8 cellular contexts compared by ENCODE assay signal in genomic region chr7:24981544-24981951, GRCh38. TPM values are rescaled to one million over a fixed set of nuclear protein-coding genes. Genes with fewer than 3 reads are reported as not detected.
DNase-seq lines count a peak whose midpoint lies in the region; ATAC-seq and TF ChIP-seq lines count a peak whose summit lies in the region.

No MANE protein-coding gene starts in this region.

- H3K4me3 Mint-ChIP-seq in activated CD8-positive, alpha-beta memory T cell treated with anti-CD3 and anti-CD28 coated beads, Interleukin-2, amount 10 ng/mL, durations not matched to agents 7 days and 5 days, result peak overlapping the region; percentile 98

- TF ChIP-seq CTCF in GM12864 (IDR thresholded peaks at IDR 0.05; ENCODE audit: low read depth, low read length, missing control alignments), result no peak

- ATAC-seq in activated CD8-positive, alpha-beta memory T cell treated with anti-CD3 and anti-CD28 coated beads, Interleukin-2, amount 10 ng/mL, durations not matched to agents 7 days and 5 days, result no peak

- no peaks in the 10 kb centered on the region for H3K9me3 Mint-ChIP-seq in activated CD8-positive, alpha-beta memory T cell treated with anti-CD3 and anti-CD28 coated beads, Interleukin-2, amount 10 ng/mL, durations not matched to agents 7 days and 5 days (ENCODE audit: low read depth)

- DNase-seq in GM12864 (ENCODE audit: low read depth) (no peak), NCI-H146 treated with DMSO at 0.1 percent for 48 hours (lab: John Stamatoyannopoulos, UW; ENCODE audit: unreplicated experiment) (peak; percentile 40), epithelial cell of prostate (ENCODE audit: low read depth, low spot score) (no peak), midbrain (lab: John Stamatoyannopoulos, UW) (peak; percentile 31), SW 1271 (lab: John Stamatoyannopoulos, UW) (no peak), RKO (ENCODE audit: low spot score) (no peak)
- peak; percentile 62 for DNase-seq in activated CD8-positive, alpha-beta memory T cell treated with anti-CD3 and anti-CD28 coated beads, Interleukin-2, amount 10 ng/mL, durations not matched to agents 7 days and 5 days
- peak; percentile 74 for DNase-seq in stimulated activated CD8-positive, alpha-beta memory T cell treated with anti-CD3 and anti-CD28 coated beads, Interleukin-4, amount 100 ng/mL, for 48 hours

- peaks cover 15% of the 10 kb centered on the region for H3K36me3 Mint-ChIP-seq in activated CD8-positive, alpha-beta memory T cell treated with anti-CD3 and anti-CD28 coated beads, Interleukin-2, amount 10 ng/mL, durations not matched to agents 7 days and 5 days

- H3K4me1 Mint-ChIP-seq in activated CD8-positive, alpha-beta memory T cell treated with anti-CD3 and anti-CD28 coated beads, Interleukin-2, amount 10 ng/mL, durations not matched to agents 7 days and 5 days, result peaks cover 35% of the 10 kb centered on the region

- peak overlapping the region; percentile 90 for H3K27ac ChIP-seq in epithelial cell of prostate

- CTCF ChIA-PET in activated CD8-positive, alpha-beta memory T cell treated with anti-CD3 and anti-CD28 coated beads, Interleukin-2, amount 10 ng/mL, durations not matched to agents 7 days and 5 days (lab: Charles Lee), result interaction anchor here (0.9 to 9.1 kb wide), 22 partner anchors 9 to 169 kb away, joined by 3 to 90 read pairs (median 6); no protein-coding TSS in a partner anchor

- H3K4me3 ChIP-seq in GM12864 (ENCODE audit: low read depth, low read length), result peak overlapping the region; percentile 81

- H3K27ac Mint-ChIP-seq in activated CD8-positive, alpha-beta memory T cell treated with anti-CD3 and anti-CD28 coated beads, Interleukin-2, amount 10 ng/mL, durations not matched to agents 7 days and 5 days, result peak overlapping the region; percentile 66

- peaks cover 6% of the 10 kb centered on the region for H3K27me3 Mint-ChIP-seq in activated CD8-positive, alpha-beta memory T cell treated with anti-CD3 and anti-CD28 coated beads, Interleukin-2, amount 10 ng/mL, durations not matched to agents 7 days and 5 days

RNA-seq across cellular contexts. Expression of gene OSBPL3, which starts 1.6 kb away (rescaled TPM):
- total RNA-seq in activated CD8-positive, alpha-beta memory T cell treated with anti-CD3 and anti-CD28 coated beads, Interleukin-2, amount 10 ng/mL, durations not matched to agents 7 days and 5 days, result 100 to 1,000 TPM in 1 of 2 experiments, 10 to 100 TPM in 1; 98.3 to 133 TPM

Comparison
In these comparisons a context has a peak if more than half of its experiments do, and no peak if none do; other contexts are left out.
1. DNase-seq: peak in NCI-H146 treated with DMSO at 0.1 percent for 48 hours (single experiment), activated CD8-positive, alpha-beta memory T cell treated with anti-CD3 and anti-CD28 coated beads, Interleukin-2, amount 10 ng/mL, durations not matched to agents 7 days and 5 days (single experiment), midbrain (single experiment) and stimulated activated CD8-positive, alpha-beta memory T cell treated with anti-CD3 and anti-CD28 coated beads, Interleukin-4, amount 100 ng/mL, for 48 hours (single experiment); none in GM12864 (single experiment), epithelial cell of prostate (single experiment), SW 1271 (0 of 2) and RKO (single experiment).